In genomic region chr3:88180398-88180999, GRCh38 we compare ENCODE assay signal across 7 cellular contexts.
A peak's percentile ranks its signal among the peaks of the same experiment; 100 is the strongest.
DNase-seq lines count a peak whose midpoint lies in the region; ATAC-seq, FAIRE-seq and TF ChIP-seq lines count a peak whose summit lies in the region.

No MANE protein-coding gene starts in this region.

- DNase-seq in D721Med (ENCODE audit: insufficient read length, low spot score) (no peak), epidermal melanocyte (ENCODE audit: insufficient read length, low spot score) (peak; percentile 22), stromal cell of bone marrow (ENCODE audit: low read depth) (peak; percentile 42), NCI-H510A (lab: John Stamatoyannopoulos, UW) (no peak)

- H3K27me3 ChIP-seq in OCI-LY1 (ENCODE audit: insufficient read depth, low read length): no peaks in the 10 kb centered on the region

- H3K4me3 ChIP-seq in OCI-LY1 (ENCODE audit: low read depth, low read length, poor library complexity, severe bottlenecking): no peak overlapping the region

- H3K9me3 ChIP-seq in OCI-LY1 (ENCODE audit: low read length): no peaks in the 10 kb centered on the region

- no peak overlapping the region for H3K9ac ChIP-seq in OCI-LY1 (ENCODE audit: low read length)

- FAIRE-seq in D721Med (lab: Jason Lieb, UNC): no peak

- H3K36me3 ChIP-seq in OCI-LY1 (ENCODE audit: insufficient read depth, low read length): no peaks in the 10 kb centered on the region

- no peaks in the 10 kb centered on the region for H3F3A ChIP-seq in OCI-LY1 (ENCODE audit: insufficient read depth, low read length)

- no peak overlapping the region for H3K27ac ChIP-seq in OCI-LY1 (ENCODE audit: low read depth, low read length, poor library complexity, severe bottlenecking)

- H3K4me1 ChIP-seq in OCI-LY1 (ENCODE audit: insufficient read depth, low read length, severe bottlenecking): no peaks in the 10 kb centered on the region

- no peak overlapping the region for H3K4me2 ChIP-seq in OCI-LY1 (ENCODE audit: low read length)

- peak; percentile 89 for ATAC-seq in GM18517 (IDR thresholded peaks at IDR 0.05; ENCODE audit: unreplicated experiment)
- ATAC-seq in HG02938 (IDR thresholded peaks at IDR 0.05; ENCODE audit: unreplicated experiment): peak; percentile 93

- H2AFZ ChIP-seq in OCI-LY1 (ENCODE audit: low read length): no peak overlapping the region

- no peaks in the 10 kb centered on the region for H4K20me1 ChIP-seq in OCI-LY1 (ENCODE audit: insufficient read depth, low read length)

- H3K9me2 ChIP-seq in OCI-LY1 (ENCODE audit: low read depth, low read length): no peaks in the 10 kb centered on the region

- TF ChIP-seq CTCF in D721Med (IDR thresholded peaks at IDR 0.05; ENCODE audit: insufficient read depth, missing control alignments) (peak; percentile 51), OCI-LY1 (IDR thresholded peaks at IDR 0.05; ENCODE audit: low read length) (peak; percentile 67)

- no peaks in the 10 kb centered on the region for H3K79me2 ChIP-seq in OCI-LY1 (ENCODE audit: insufficient read depth, low read length)

Comparison
In these comparisons a context has a peak if more than half of its experiments do, and no peak if none do; other contexts are left out.
1. DNase-seq: peak in epidermal melanocyte (single experiment) and stromal cell of bone marrow (single experiment); none in D721Med (single experiment) and NCI-H510A (single experiment).